17 cellular contexts compared by ENCODE assay signal in genomic region chr5:149211566-149211965, GRCh38.
A peak's percentile ranks its signal among the peaks of the same experiment; 100 is the strongest.
DNase-seq lines count a peak whose midpoint lies in the region; ATAC-seq, FAIRE-seq and TF ChIP-seq lines count a peak whose summit lies in the region.
"Had no signal": no experiment of that assay in that cellular context is flagged by ENCODE, and none has a peak within 500 bp of the region (broad histone marks: within the 10 kb centered on the region; RNA-seq: fewer than 3 reads in every experiment).

No MANE protein-coding gene starts in this region.

- peaks cover under 1% of the 10 kb centered on the region for H3K27me3 Mint-ChIP-seq in astrocyte (ENCODE audit: low read depth, unreplicated experiment)

- H3K27ac ChIP-seq in right atrium auricular region: peak overlapping the region in 1 of 2 donors; percentile 30
- H3K27ac ChIP-seq in right cardiac atrium (ENCODE audit: low read length): no peak overlapping the region
- peak overlapping the region; percentile 96 for H3K27ac ChIP-seq in astrocyte (ENCODE audit: low read depth, low read length)
- H3K27ac ChIP-seq: ascending aorta, uterus had no signal

- no peaks in the 10 kb centered on the region for H3K79me2 ChIP-seq in astrocyte (ENCODE audit: insufficient read depth, low read length)

- FAIRE-seq in astrocyte (lab: Jason Lieb, UNC): peak; percentile 41

- peaks cover 0 to 47% of the 10 kb centered on the region in 2 donors for H3K4me1 ChIP-seq in right atrium auricular region
- peaks cover 15% of the 10 kb centered on the region for H3K4me1 ChIP-seq in right cardiac atrium (ENCODE audit: control insufficient read depth, insufficient read depth, low read length)
- H3K4me1 ChIP-seq in astrocyte (ENCODE audit: insufficient read depth, low read length): peaks cover 45% of the 10 kb centered on the region
- H3K4me1 ChIP-seq: ascending aorta, stomach, uterus had no signal

- DNase-seq in right atrium auricular region (ENCODE audit: low spot score) (peak; percentile 23), right cardiac atrium (no peak), astrocyte (ENCODE audit: low read depth) (peak; percentile 92), foreskin fibroblast (peak; percentile 70 to 76), midbrain (lab: John Stamatoyannopoulos, UW) (no peak), NCI-H510A treated with DMSO at 0.1 percent for 48 hours (lab: John Stamatoyannopoulos, UW) (no peak)
- DNase-seq in activated CD4-positive, CD25-positive, alpha-beta regulatory T cell (lab: John Stamatoyannopoulos, UW): no peak
- DNase-seq: ACHN; activated CD4-positive, CD25-positive, alpha-beta regulatory T cell treated with anti-CD3 and anti-CD28 coated beads, Interleukin-2, amount 50 U/mL, for 72 hours; COR-L47; retina; stomach; uterus had no signal

- no peak overlapping the region for H3K27ac Mint-ChIP-seq in astrocyte (ENCODE audit: unreplicated experiment)
- H3K27ac Mint-ChIP-seq: dendritic cell treated with granulocyte-macrophage colony-stimulating factor and Interleukin-4, amounts not matched to agents 40 ng/mL and 50 ng/mL, for 4 days; IgD-negative memory B cell had no signal

- H3K9me3 Mint-ChIP-seq in astrocyte (ENCODE audit: unreplicated experiment): no peaks in the 10 kb centered on the region
- H3K9me3 Mint-ChIP-seq: dendritic cell treated with granulocyte-macrophage colony-stimulating factor and Interleukin-4, amounts not matched to agents 40 ng/mL and 50 ng/mL, for 4 days; IgD-negative memory B cell had no signal

- no peaks in the 10 kb centered on the region for H3K27me3 ChIP-seq in right atrium auricular region
- no peaks in the 10 kb centered on the region for H3K27me3 ChIP-seq in right cardiac atrium (ENCODE audit: control insufficient read depth, insufficient read depth)
- no peaks in the 10 kb centered on the region for H3K27me3 ChIP-seq in astrocyte (ENCODE audit: insufficient read depth, low read length)
- H3K27me3 ChIP-seq: ascending aorta, stomach, uterus had no signal

- no peak for TF ChIP-seq CTCF in right atrium auricular region (IDR thresholded peaks at IDR 0.05)
- no peak for TF ChIP-seq CTCF in astrocyte (IDR thresholded peaks at IDR 0.05; ENCODE audit: insufficient read depth, low read depth, low read length)
- no peak for TF ChIP-seq CTCF in foreskin fibroblast (IDR thresholded peaks at IDR 0.05; ENCODE audit: low read depth, low read length)

- H3K36me3 ChIP-seq in right atrium auricular region (peaks cover 29% of the 10 kb centered on the region), astrocyte (ENCODE audit: insufficient read depth, low read length) (no peaks in the 10 kb centered on the region)
- H3K36me3 ChIP-seq: stomach, uterus had no signal

- intact Hi-C loops in right cardiac atrium (cut with DNase I): loop anchor here in 1 of 4 donors (10.0 kb wide), 1 partner anchor 47 kb away; no protein-coding TSS in a partner anchor

- ATAC-seq in right cardiac atrium (no peak), HG03095 (IDR thresholded peaks at IDR 0.05; ENCODE audit: unreplicated experiment) (no peak)

- peak overlapping the region; percentile 68 for H3K9ac ChIP-seq in astrocyte (ENCODE audit: low read length)

- H3K4me2 ChIP-seq in astrocyte (ENCODE audit: low read length): peak overlapping the region; percentile 65

- no peak overlapping the region for H3K4me3 Mint-ChIP-seq in astrocyte (ENCODE audit: unreplicated experiment)
- H3K4me3 Mint-ChIP-seq: dendritic cell treated with granulocyte-macrophage colony-stimulating factor and Interleukin-4, amounts not matched to agents 40 ng/mL and 50 ng/mL, for 4 days; IgD-negative memory B cell had no signal

- H3K36me3 Mint-ChIP-seq in astrocyte (ENCODE audit: low read depth, unreplicated experiment): no peaks in the 10 kb centered on the region
- H3K36me3 Mint-ChIP-seq: IgD-negative memory B cell had no signal

- H3K4me3 ChIP-seq in right atrium auricular region: no peak overlapping the region
- H3K4me3 ChIP-seq in right cardiac atrium (ENCODE audit: low read length): no peak overlapping the region
- H3K4me3 ChIP-seq in astrocyte (ENCODE audit: insufficient read depth, low read depth, low read length): no peak overlapping the region
- no peak overlapping the region for H3K4me3 ChIP-seq in foreskin fibroblast (ENCODE audit: low read depth in 1 of 2, low read length in 2 of 2)
- H3K4me3 ChIP-seq: ascending aorta, stomach, uterus had no signal

- H2AFZ ChIP-seq in astrocyte (ENCODE audit: low read depth, low read length): no peak overlapping the region

- H3K9me3 ChIP-seq in right atrium auricular region (no peaks in the 10 kb centered on the region), right cardiac atrium (ENCODE audit: control insufficient read depth, low read length) (no peaks in the 10 kb centered on the region), astrocyte (ENCODE audit: insufficient read depth, low read depth, low read length) (no peaks in the 10 kb centered on the region)
- H3K9me3 ChIP-seq: ascending aorta, stomach, uterus had no signal

- no peaks in the 10 kb centered on the region for H4K20me1 ChIP-seq in astrocyte (ENCODE audit: insufficient read depth, low read length)

- H3K4me1 Mint-ChIP-seq in astrocyte (ENCODE audit: low read depth, unreplicated experiment): peaks cover 15% of the 10 kb centered on the region
- H3K4me1 Mint-ChIP-seq: IgD-negative memory B cell had no signal

Comparison
In these comparisons a context has a peak if more than half of its experiments do, and no peak if none do; other contexts are left out.
1. DNase-seq: peak in right atrium auricular region (single experiment), astrocyte (single experiment) and foreskin fibroblast (2 of 2); none in right cardiac atrium (0 of 3), midbrain (single experiment), NCI-H510A treated with DMSO at 0.1 percent for 48 hours (single experiment) and activated CD4-positive, CD25-positive, alpha-beta regulatory T cell (0 of 4).